Comparison of ENCODE assay signal across 8 cellular contexts in the genomic region with DNA sequence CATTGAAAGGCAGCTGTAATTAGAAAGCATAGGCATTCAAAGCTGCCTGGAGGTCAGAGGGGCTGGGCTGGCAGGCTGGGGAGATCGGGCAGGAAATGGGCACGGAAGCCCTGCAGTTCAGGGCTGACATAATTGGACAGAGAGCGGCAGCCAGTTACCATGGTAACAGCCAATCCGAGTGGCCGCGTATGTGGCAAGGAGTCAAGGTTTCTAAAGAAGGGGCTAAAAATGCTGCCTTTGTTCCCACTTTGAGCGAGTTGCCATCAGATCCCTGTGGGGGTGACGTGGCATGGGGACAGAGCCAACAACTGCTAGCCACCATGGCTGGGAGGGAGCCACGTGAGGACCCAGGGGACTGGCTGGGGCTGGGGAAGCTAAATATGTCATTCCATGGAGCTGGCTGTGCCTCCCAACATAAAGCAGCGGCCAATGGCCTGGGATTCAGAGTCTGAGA. TPM values are rescaled to one million over a fixed set of nuclear protein-coding genes. Genes with fewer than 3 reads are reported as not detected.
A peak's percentile ranks its signal among the peaks of the same experiment; 100 is the strongest.
DNase-seq lines count a peak whose midpoint lies in the region; FAIRE-seq and TF ChIP-seq lines count a peak whose summit lies in the region.

No MANE protein-coding gene starts in this region.

- TF ChIP-seq RAD21 in SK-N-SH (IDR thresholded peaks at IDR 0.05; ENCODE audit: low read length), result no peak

- DNase-seq in stimulated activated CD4-positive, alpha-beta T cell treated with anti-CD3 and anti-CD28 coated beads, Interleukin-1b, Interleukin-23, amount 100 ng/mL, for 48 hours, result peak; percentile 51
- no peak for DNase-seq in stimulated activated CD4-positive, alpha-beta T cell treated with anti-CD3 and anti-CD28 coated beads, Interleukin-2, amount 100 ng/mL, for 48 hours
- DNase-seq in SK-N-SH, result peak; percentile 82
- peak; percentile 64 for DNase-seq in brain microvascular endothelial cell
- peak; percentile 98 for DNase-seq in inferior parietal cortex (ENCODE audit: extremely low spot score)
- peak; percentile 84 for DNase-seq in spleen
- no peak for DNase-seq in esophagus squamous epithelium (lab: John Stamatoyannopoulos, UW)
- no peak for DNase-seq in D721Med (ENCODE audit: insufficient read length, low spot score)

- POLR2A ChIA-PET in SK-N-SH (lab: Yijun Ruan, JAX), result interaction anchor here (1.1 to 1.6 kb wide), 2 partner anchors 15 to 52 kb away, joined by 4 to 8 read pairs; a partner anchor contains a TSS

- H3F3A ChIP-seq in SK-N-SH (replicated peaks; ENCODE audit: insufficient read depth), result peaks cover 8% of the 10 kb centered on the region

- WGBS in SK-N-SH (ENCODE audit: low lambda C conversion rate), result 15% methylated on average over 10 of the region's 10 CpGs
- WGBS in spleen, 5 donors, result 10 to 24% (median 16%) methylated on average over 8 to 10 of the region's 10 CpGs
- 27 to 35% methylated on average over 7 to 10 of the region's 10 CpGs for WGBS in esophagus squamous epithelium, 2 donors

- TF ChIP-seq CTCF in SK-N-SH (IDR thresholded peaks at IDR 0.05), result no peak
- TF ChIP-seq CTCF in brain microvascular endothelial cell (IDR thresholded peaks at IDR 0.05; ENCODE audit: low read depth, low read length, missing control alignments), result no peak
- TF ChIP-seq CTCF in spleen (IDR thresholded peaks at IDR 0.05 in 8 of 11, conservative IDR thresholded peaks at IDR 0.05 in 3 of 11), result no peak
- TF ChIP-seq CTCF in esophagus squamous epithelium (IDR thresholded peaks at IDR 0.05), result no peak
- TF ChIP-seq CTCF in D721Med (IDR thresholded peaks at IDR 0.05; ENCODE audit: insufficient read depth, missing control alignments), result no peak

- CTCF ChIA-PET in SK-N-SH (lab: Yijun Ruan, JAX), result interaction anchor here (0.8 to 4.9 kb wide), 5 partner anchors 10 to 649 kb away, joined by 3 to 35 read pairs (median 3); a partner anchor contains a TSS

- no peak; a peak in 1 of 4 replicates for TF ChIP-seq EP300 in SK-N-SH (IDR thresholded peaks at IDR 0.05; ENCODE audit: borderline replicate concordance in 1 of 2, low read depth in 1 of 2, low read length in 1 of 2)

- H3K4me1 ChIP-seq in SK-N-SH (ENCODE audit: control insufficient read depth in 1 of 2, insufficient read depth in 2 of 2, low read depth in 1 of 2, low read length in 1 of 2), result peaks cover 15 to 39% of the 10 kb centered on the region in 2 experiments
- peaks cover 8 to 30% (median 15%) of the 10 kb centered on the region in 6 donors for H3K4me1 ChIP-seq in spleen
- H3K4me1 ChIP-seq in esophagus squamous epithelium, result peaks cover 0 to 15% (median 2%) of the 10 kb centered on the region in 3 donors

- intact Hi-C loops in spleen (cut with DNase I; ENCODE audit: low total_unique reads), result no loop called here
- intact Hi-C loops in esophagus squamous epithelium (cut with DNase I), result no loop called here

- H2AFZ ChIP-seq in SK-N-SH (ENCODE audit: low read depth), result peak overlapping the region; percentile 87

- H3K27me3 ChIP-seq in SK-N-SH (ENCODE audit: insufficient read depth) (no peaks in the 10 kb centered on the region), brain microvascular endothelial cell (replicated peaks) (no peaks in the 10 kb centered on the region), spleen (replicated peaks in 1 of 7) (no peaks in the 10 kb centered on the region), esophagus squamous epithelium (no peaks in the 10 kb centered on the region)

- no peaks in the 10 kb centered on the region for H3K79me2 ChIP-seq in SK-N-SH (ENCODE audit: insufficient read depth)

- no peaks in the 10 kb centered on the region for H4K20me1 ChIP-seq in SK-N-SH (ENCODE audit: insufficient read depth)

- FAIRE-seq in D721Med (lab: Jason Lieb, UNC), result no peak

- in situ Hi-C loops in brain microvascular endothelial cell (cut with HindIII; ENCODE audit: low pct_ligation_motif_present, low sequenced_read_pairs), result no loop called here

- TF ChIP-seq POLR2A in spleen (IDR thresholded peaks at IDR 0.05) (no peak), esophagus squamous epithelium (IDR thresholded peaks at IDR 0.05) (no peak)

- H3K27ac ChIP-seq in SK-N-SH (ENCODE audit: low read depth in 2 of 2, low read length in 1 of 2) (peak overlapping the region; percentile 62 to 98), brain microvascular endothelial cell (no peak overlapping the region), spleen (peak overlapping the region in 7 of 8 donors; percentile 51 to 80 (median 69)), esophagus squamous epithelium (no peak overlapping the region)

- peak overlapping the region; percentile 52; the same call in 1 of the 2 replicates for H3K9ac ChIP-seq in SK-N-SH

- H3K9me3 ChIP-seq in SK-N-SH (no peaks in the 10 kb centered on the region), spleen (no peaks in the 10 kb centered on the region), esophagus squamous epithelium (no peaks in the 10 kb centered on the region)

- H3K4me3 ChIP-seq in SK-N-SH (ENCODE audit: low read depth in 2 of 2, low read length in 1 of 2), result peak overlapping the region; percentile 10 to 29; a peak in 3 of 4 replicates
- peak overlapping the region; percentile 37 for H3K4me3 ChIP-seq in brain microvascular endothelial cell (ENCODE audit: low read depth, low read length)
- peak overlapping the region in 2 of 8 donors; percentile 5 to 12 for H3K4me3 ChIP-seq in spleen
- H3K4me3 ChIP-seq in esophagus squamous epithelium, result peak overlapping the region in 1 of 4 donors; percentile 41

- H3K36me3 ChIP-seq in SK-N-SH (replicated peaks in 1 of 2; ENCODE audit: control insufficient read depth in 1 of 2, insufficient read depth in 2 of 2, low read length in 1 of 2), result no peaks in the 10 kb centered on the region
- H3K36me3 ChIP-seq in brain microvascular endothelial cell (replicated peaks), result no peaks in the 10 kb centered on the region
- H3K36me3 ChIP-seq in spleen, result no peaks in the 10 kb centered on the region
- no peaks in the 10 kb centered on the region for H3K36me3 ChIP-seq in esophagus squamous epithelium

- H3K4me2 ChIP-seq in SK-N-SH, result peak overlapping the region; percentile 71

- H3K9me2 ChIP-seq in SK-N-SH, result no peaks in the 10 kb centered on the region

TF ChIP-seq in SK-N-SH, 30 proteins besides CTCF, POLR2A, EP300 and RAD21:
- TF ChIP-seq, protein P1, sequence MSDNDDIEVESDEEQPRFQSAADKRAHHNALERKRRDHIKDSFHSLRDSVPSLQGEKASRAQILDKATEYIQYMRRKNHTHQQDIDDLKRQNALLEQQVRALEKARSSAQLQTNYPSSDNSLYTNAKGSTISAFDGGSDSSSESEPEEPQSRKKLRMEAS (IDR thresholded peaks at IDR 0.05; ENCODE audit: low read depth), result peak; percentile 35; the same call in 1 of the 2 replicates
- peak; percentile 80 for TF ChIP-seq RFX5 (IDR thresholded peaks at IDR 0.05; ENCODE audit: low read length)
- peak; percentile 52 for TF ChIP-seq GABPA (IDR thresholded peaks at IDR 0.05; ENCODE audit: low read depth)
- no peak for TF ChIP-seq GATA2 (CRISPR knock-in tag; IDR thresholded peaks at IDR 0.05)
- TF ChIP-seq, protein P2, sequence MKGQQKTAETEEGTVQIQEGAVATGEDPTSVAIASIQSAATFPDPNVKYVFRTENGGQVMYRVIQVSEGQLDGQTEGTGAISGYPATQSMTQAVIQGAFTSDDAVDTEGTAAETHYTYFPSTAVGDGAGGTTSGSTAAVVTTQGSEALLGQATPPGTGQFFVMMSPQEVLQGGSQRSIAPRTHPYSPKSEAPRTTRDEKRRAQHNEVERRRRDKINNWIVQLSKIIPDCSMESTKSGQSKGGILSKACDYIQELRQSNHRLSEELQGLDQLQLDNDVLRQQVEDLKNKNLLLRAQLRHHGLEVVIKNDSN (IDR thresholded peaks at IDR 0.05; ENCODE audit: borderline replicate concordance, low read depth), result peak; percentile 23; the same call in 1 of the 2 replicates
- no peak for TF ChIP-seq MEF2A (IDR thresholded peaks at IDR 0.05; ENCODE audit: borderline replicate concordance, low read depth)
- peak; percentile 28; the same call in 1 of the 2 replicates for TF ChIP-seq NFIC (IDR thresholded peaks at IDR 0.05; ENCODE audit: borderline replicate concordance)
- no peak for TF ChIP-seq TCF12 (IDR thresholded peaks at IDR 0.05)
- peak; percentile 71; the same call in 1 of the 2 replicates for TF ChIP-seq RCOR1 (IDR thresholded peaks at IDR 0.05; ENCODE audit: low read length)
- TF ChIP-seq, protein P3, sequence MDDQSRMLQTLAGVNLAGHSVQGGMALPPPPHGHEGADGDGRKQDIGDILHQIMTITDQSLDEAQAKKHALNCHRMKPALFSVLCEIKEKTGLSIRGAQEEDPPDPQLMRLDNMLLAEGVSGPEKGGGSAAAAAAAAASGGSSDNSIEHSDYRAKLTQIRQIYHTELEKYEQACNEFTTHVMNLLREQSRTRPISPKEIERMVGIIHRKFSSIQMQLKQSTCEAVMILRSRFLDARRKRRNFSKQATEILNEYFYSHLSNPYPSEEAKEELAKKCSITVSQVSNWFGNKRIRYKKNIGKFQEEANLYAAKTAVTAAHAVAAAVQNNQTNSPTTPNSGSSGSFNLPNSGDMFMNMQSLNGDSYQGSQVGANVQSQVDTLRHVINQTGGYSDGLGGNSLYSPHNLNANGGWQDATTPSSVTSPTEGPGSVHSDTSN (IDR thresholded peaks at IDR 0.05), result peak; percentile 29; the same call in 1 of the 2 replicates
- no peak for TF ChIP-seq ELF1 (IDR thresholded peaks at IDR 0.05)
- TF ChIP-seq MXI1 (IDR thresholded peaks at IDR 0.05; ENCODE audit: low read depth, low read length), result peak; percentile 79
- peak; percentile 64; the same call in 1 of the 2 replicates for TF ChIP-seq POLR2AphosphoS5 (IDR thresholded peaks at IDR 0.05; ENCODE audit: low read depth, low read length)
- TF ChIP-seq FOSL2 (IDR thresholded peaks at IDR 0.05; ENCODE audit: borderline replicate concordance, low read depth), result no peak

RNA-seq across cellular contexts. Expression of a gene that starts 44.7 kb away (rescaled TPM):
- polyA plus RNA-seq in SK-N-SH (2012; rRNA removed), result 25.5 and 40.0 TPM in 2 replicates
- polyA plus RNA-seq in SK-N-SH (2012; cell fraction: cytosol; rRNA removed), result 41.1 and 41.8 TPM in 2 replicates
- polyA plus RNA-seq in SK-N-SH (2012; cell fraction: nucleus; rRNA removed), result 25.1 and 27.1 TPM in 2 replicates
- total RNA-seq in spleen, result 100 to 1,000 TPM in 2 of 7 donors, 10 to 100 TPM in 5; 58.4 to 111 (median 88.7) TPM
- polyA plus RNA-seq in spleen, result 10 to 100 TPM; 14.2 to 26.8 (median 26.7) TPM
- 10 to 100 TPM; 34.1 to 82.6 (median 38.9) TPM for total RNA-seq in esophagus squamous epithelium

RNA-seq across cellular contexts. Expression of a gene that starts 51.1 kb away (rescaled TPM):
- polyA plus RNA-seq in SK-N-SH (2012; rRNA removed) (23.9 and 27.4 TPM in 2 replicates), spleen (10 to 100 TPM; 13.9 to 29.9 (median 19.7) TPM)
- polyA plus RNA-seq in SK-N-SH (2012; cell fraction: cytosol; rRNA removed), result 39.1 and 47.9 TPM in 2 replicates
- polyA plus RNA-seq in SK-N-SH (2012; cell fraction: nucleus; rRNA removed), result 41.6 and 42.9 TPM in 2 replicates
- total RNA-seq in spleen (10 to 100 TPM; 26.7 to 35.7 (median 31.7) TPM), esophagus squamous epithelium (10 to 100 TPM; 12.3 to 42.6 (median 21.1) TPM)

Comparison
In these comparisons a context has a peak if more than half of its experiments do, and no peak if none do; other contexts are left out.
1. DNase-seq: peak in stimulated activated CD4-positive, alpha-beta T cell treated with anti-CD3 and anti-CD28 coated beads, Interleukin-1b, Interleukin-23, amount 100 ng/mL, for 48 hours (single experiment), SK-N-SH (single experiment), brain microvascular endothelial cell (single experiment), inferior parietal cortex (single experiment) and spleen (single experiment); none in stimulated activated CD4-positive, alpha-beta T cell treated with anti-CD3 and anti-CD28 coated beads, Interleukin-2, amount 100 ng/mL, for 48 hours (0 of 2), esophagus squamous epithelium (single experiment) and D721Med (single experiment).
2. H3K27ac ChIP-seq: peak in SK-N-SH (2 of 2) and spleen (7 of 8); none in brain microvascular endothelial cell (single experiment) and esophagus squamous epithelium (0 of 4).